In the genomic region with DNA sequence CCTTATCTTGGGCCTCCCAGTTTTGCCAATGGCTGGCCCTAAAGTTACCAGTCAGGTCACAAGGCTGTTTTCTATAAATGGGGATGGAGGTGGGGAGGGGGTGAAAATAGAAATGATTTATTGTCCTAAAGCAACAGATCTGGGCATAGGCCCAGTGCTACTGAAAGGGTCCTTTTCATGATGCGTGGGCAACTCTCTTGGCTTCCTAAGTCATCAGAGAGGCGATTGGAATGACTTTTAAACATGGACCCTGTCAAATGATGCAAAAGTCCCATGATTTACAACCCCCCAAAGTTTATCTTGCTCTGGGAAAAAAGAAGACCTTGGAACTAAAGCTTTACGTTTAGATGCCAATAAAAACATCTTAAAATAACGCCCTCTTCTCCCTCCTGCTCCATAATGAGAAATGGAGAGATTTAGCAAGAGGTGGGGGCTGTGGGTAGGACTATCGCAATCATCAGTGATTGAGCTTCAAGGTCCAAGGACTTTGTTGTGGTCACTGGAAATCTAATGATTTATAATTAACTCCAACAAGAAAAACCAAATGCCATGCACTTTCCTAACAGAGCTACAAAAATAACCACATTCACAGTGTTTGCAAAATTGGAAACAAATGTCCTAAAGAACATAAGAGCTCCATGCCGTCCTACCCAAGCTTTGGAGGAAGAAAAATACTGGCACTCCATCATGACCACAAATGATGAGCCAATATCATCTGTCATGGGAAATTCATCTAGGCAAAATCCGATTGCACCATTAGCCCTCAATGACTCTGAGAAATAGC, we compare ENCODE assay signal across 12 cellular contexts.
DNase-seq lines count a peak whose midpoint lies in the region; ATAC-seq and TF ChIP-seq lines count a peak whose summit lies in the region.
"Had no signal": no experiment of that assay in that cellular context is flagged by ENCODE, and none has a peak within 500 bp of the region (broad histone marks: within the 10 kb centered on the region; RNA-seq: fewer than 3 reads in every experiment).

No MANE protein-coding gene starts in this region.

- TF ChIP-seq POLR2A in gastrocnemius medialis (IDR thresholded peaks at IDR 0.05), result no peak
- TF ChIP-seq POLR2A in transverse colon (IDR thresholded peaks at IDR 0.05), result no peak

- H3K9me3 ChIP-seq in gastrocnemius medialis, result no peaks in the 10 kb centered on the region
- H3K9me3 ChIP-seq in transverse colon, result no peaks in the 10 kb centered on the region
- H3K9me3 ChIP-seq: upper lobe of left lung had no signal

- H3K36me3 ChIP-seq in gastrocnemius medialis, result no peaks in the 10 kb centered on the region
- no peaks in the 10 kb centered on the region for H3K36me3 ChIP-seq in transverse colon
- H3K36me3 ChIP-seq: upper lobe of left lung had no signal

- H3K27me3 ChIP-seq in gastrocnemius medialis (no peaks in the 10 kb centered on the region), transverse colon (no peaks in the 10 kb centered on the region)
- H3K27me3 ChIP-seq: upper lobe of left lung had no signal

- in situ Hi-C loops in gastrocnemius medialis (cut with MboI; ENCODE audit: low sequenced_read_pairs in 4 of 4), result no loop called here
- in situ Hi-C loops in transverse colon (cut with MboI; ENCODE audit: low pct_ligation_motif_present in 1 of 4, low pct_unique_long_range_greater_than_20kb in 1 of 4, low sequenced_read_pairs in 3 of 4), result no loop called here

- DNase-seq in Ammon's horn (ENCODE audit: low spot score) (peak; percentile 51), amniotic epithelial cell (ENCODE audit: low read depth) (peak; percentile 16), globus pallidus (ENCODE audit: low spot score) (peak; percentile 74), gastrocnemius medialis (peak in 1 of 2 donors; percentile 3), transverse colon (no peak), LoVo (ENCODE audit: low spot score) (no peak), T-helper 2 cell (no peak), Kasumi-1 (lab: John Stamatoyannopoulos, UW) (no peak)
- DNase-seq: activated CD8-positive, alpha-beta T cell treated with anti-CD3 and anti-CD28 coated beads, Interleukin-2, amount 10 ng/mL, durations not matched to agents 7 days and 5 days; activated effector memory CD4-positive, alpha-beta T cell treated with Interleukin-2 at 50 U/mL for 16 hours; NCI-H2081 treated with DMSO at 0.1 percent for 48 hours; upper lobe of left lung had no signal

- peak; percentile 63 to 65 for ATAC-seq in gastrocnemius medialis
- ATAC-seq: activated CD8-positive, alpha-beta T cell treated with anti-CD3 and anti-CD28 coated beads, Interleukin-2, amount 10 ng/mL, durations not matched to agents 7 days and 5 days had no signal

- H3K27ac ChIP-seq in gastrocnemius medialis (no peak overlapping the region), transverse colon (no peak overlapping the region)
- H3K27ac ChIP-seq: upper lobe of left lung had no signal

- H3K4me1 ChIP-seq in gastrocnemius medialis (no peaks in the 10 kb centered on the region), transverse colon (peaks cover 0 to 6% (median 0%) of the 10 kb centered on the region in 4 donors)
- H3K4me1 ChIP-seq: upper lobe of left lung had no signal

- WGBS in transverse colon (ENCODE audit: low coverage in 1 of 2), 2 donors, result 54 to 57% methylated on average over 7 of the region's 7 CpGs

- TF ChIP-seq CTCF in gastrocnemius medialis (IDR thresholded peaks at IDR 0.05 in 4 of 5, conservative IDR thresholded peaks at IDR 0.05 in 1 of 5), result no peak
- TF ChIP-seq CTCF in transverse colon (IDR thresholded peaks at IDR 0.05), result no peak

- TF ChIP-seq EP300 in transverse colon (IDR thresholded peaks at IDR 0.05; ENCODE audit: low read depth), result no peak

- H3K4me3 ChIP-seq in gastrocnemius medialis (no peak overlapping the region), transverse colon (no peak overlapping the region)
- H3K4me3 ChIP-seq: upper lobe of left lung had no signal

- intact Hi-C loops in gastrocnemius medialis (cut with DNase I; ENCODE audit: low total_unique reads) (no loop called here), transverse colon (cut with DNase I; ENCODE audit: low total_unique reads) (no loop called here)

Comparison
In these comparisons a context has a peak if more than half of its experiments do, and no peak if none do; other contexts are left out.
1. DNase-seq: peak in Ammon's horn (single experiment), amniotic epithelial cell (single experiment) and globus pallidus (single experiment); none in transverse colon (single experiment), LoVo (single experiment), T-helper 2 cell (0 of 5) and Kasumi-1 (0 of 2).